8 cellular contexts compared by ENCODE assay signal in the genomic region with DNA sequence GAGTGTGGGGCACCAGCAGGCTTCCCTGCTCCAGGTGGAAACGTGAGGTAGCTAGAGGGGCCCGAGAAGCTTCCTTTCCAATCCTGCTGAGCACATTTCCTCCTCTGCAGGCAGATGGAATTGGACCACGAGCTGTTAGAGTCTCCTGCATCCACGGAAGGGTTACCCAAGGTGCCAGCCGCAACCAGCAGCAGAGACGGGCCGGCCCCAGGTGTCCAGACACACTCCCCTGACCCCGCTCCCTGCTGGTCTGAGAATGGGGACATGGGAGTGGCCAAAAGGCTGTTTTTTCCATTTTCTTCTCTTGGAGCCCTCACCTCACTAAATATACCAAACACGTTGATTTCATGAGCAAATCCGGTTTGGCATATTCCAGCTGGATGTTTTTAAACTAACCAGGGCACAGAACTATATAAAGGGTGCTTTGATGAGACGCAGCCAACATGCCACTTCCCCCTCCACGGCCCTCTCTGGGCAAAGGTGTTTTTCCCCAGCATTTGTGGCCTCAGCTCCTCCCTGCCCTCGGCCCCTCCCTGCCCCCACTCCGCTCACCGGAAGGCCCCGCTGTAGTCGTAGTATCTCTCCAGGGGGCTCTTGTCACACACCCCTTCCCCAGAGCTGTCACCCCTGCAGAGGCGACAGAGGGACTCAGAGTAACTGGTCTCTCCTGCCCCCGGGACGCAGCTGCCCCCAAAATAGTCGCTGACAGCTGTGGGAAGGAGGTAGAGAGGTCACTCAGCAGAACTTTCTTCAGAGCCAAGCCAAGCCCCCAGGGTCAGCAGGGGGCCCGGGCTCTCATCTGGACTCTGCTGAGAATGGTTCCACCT. TPM values are rescaled to one million over a fixed set of nuclear protein-coding genes. Genes with fewer than 3 reads are reported as not detected.
DNase-seq lines count a peak whose midpoint lies in the region; ATAC-seq and TF ChIP-seq lines count a peak whose summit lies in the region.

No MANE protein-coding gene starts in this region.

- H3K56ac ChIP-seq in mesendoderm (ENCODE audit: low read length): no peak overlapping the region

- POLR2A ChIA-PET in GM10248 (lab: Yijun Ruan, JAX): interaction anchor here (0.8 kb wide), 1 partner anchor 14 kb away, joined by 3 read pairs; no protein-coding TSS in a partner anchor

- no peak for TF ChIP-seq CTCF in GM10248 (IDR thresholded peaks at IDR 0.05; ENCODE audit: control extremely low read depth, extremely low read depth, low read depth, missing control alignments)
- TF ChIP-seq CTCF in MM.1S (IDR thresholded peaks at IDR 0.05; ENCODE audit: low read length): no peak

- H3K9me3 ChIP-seq in MM.1S (replicated peaks; ENCODE audit: insufficient read depth, low read length) (no peaks in the 10 kb centered on the region), MG63 (no peaks in the 10 kb centered on the region)

- H3K23ac ChIP-seq in mesendoderm (ENCODE audit: low read length): no peak overlapping the region

- DNase-seq in GM10248 (ENCODE audit: extremely low spot score) (peak; percentile 39), MM.1S (no peak), mesendoderm (peak; percentile 14), DMS114 treated with DMSO at 0.1 percent for 48 hours (lab: John Stamatoyannopoulos, UW; ENCODE audit: unreplicated experiment) (no peak), MG63 (no peak), NCI-H82 treated with DMSO at 0.1 percent for 48 hours (lab: John Stamatoyannopoulos, UW; ENCODE audit: unreplicated experiment) (no peak)
- no peak for DNase-seq in stimulated activated naive CD4-positive, alpha-beta T cell (lab: John Stamatoyannopoulos, UW)

- H3K9ac ChIP-seq in MM.1S (ENCODE audit: low read length) (peak overlapping the region; percentile 6; the same call in 1 of the 2 replicates), mesendoderm (ENCODE audit: low read length) (no peak overlapping the region)

- WGBS in mesendoderm (ENCODE audit: extremely low coverage, insufficient coverage, low lambda C conversion rate): no CpG with 5 or more reads among the region's 22 CpGs

- no peaks in the 10 kb centered on the region for H3K9me2 ChIP-seq in MM.1S (replicated peaks; ENCODE audit: insufficient read depth, low read length)

- H4K8ac ChIP-seq in mesendoderm (ENCODE audit: low read depth, low read length): no peak overlapping the region

- no peak overlapping the region for H2BK120ac ChIP-seq in mesendoderm (ENCODE audit: low read depth, low read length)

- H2BK15ac ChIP-seq in mesendoderm (replicated peaks; ENCODE audit: low read depth): no peak overlapping the region

- no peaks in the 10 kb centered on the region for H4K20me1 ChIP-seq in MM.1S (ENCODE audit: insufficient read depth, low read length)

- no peaks in the 10 kb centered on the region for H3F3A ChIP-seq in MM.1S (ENCODE audit: insufficient read depth, low read length)

- peak overlapping the region; percentile 47; the same call in 1 of the 2 replicates for H2AFZ ChIP-seq in MM.1S (ENCODE audit: low read length)

- H2AK5ac ChIP-seq in mesendoderm (ENCODE audit: low read length): no peak overlapping the region

- no peak overlapping the region for H4K5ac ChIP-seq in mesendoderm (ENCODE audit: low read length)

- no peaks in the 10 kb centered on the region for H3K79me1 ChIP-seq in mesendoderm (ENCODE audit: low read length)

- H2BK5ac ChIP-seq in mesendoderm (ENCODE audit: low read length): no peak overlapping the region

- H3K27ac ChIP-seq in MM.1S (ENCODE audit: low read length) (no peak overlapping the region), mesendoderm (ENCODE audit: low read depth, low read length) (no peak overlapping the region)

- H3K27me3 ChIP-seq in MM.1S (replicated peaks; ENCODE audit: insufficient read depth, low read length): no peaks in the 10 kb centered on the region
- no peaks in the 10 kb centered on the region for H3K27me3 ChIP-seq in mesendoderm (ENCODE audit: insufficient read depth, low read length, poor library complexity)
- H3K27me3 ChIP-seq in MG63: no peaks in the 10 kb centered on the region

- no peak overlapping the region for H3K4ac ChIP-seq in mesendoderm (ENCODE audit: low read depth, low read length)

- CTCF ChIA-PET in GM10248 (lab: Yijun Ruan, JAX): interaction anchor here (0.8 to 2.9 kb wide), 11 partner anchors 8 to 161 kb away, joined by 3 to 12 read pairs (median 3); partner anchors contain the start of gene NCBP2

- H3K4me3 ChIP-seq in MM.1S (ENCODE audit: low read length) (no peak overlapping the region), mesendoderm (ENCODE audit: low read length) (no peak overlapping the region), MG63 (no peak overlapping the region)

- peak; percentile 22 for ATAC-seq in GM19438 (IDR thresholded peaks at IDR 0.05; ENCODE audit: low read depth, unreplicated experiment)

- no peak overlapping the region for H3K18ac ChIP-seq in mesendoderm (ENCODE audit: low read length)

- H3K4me2 ChIP-seq in MM.1S (ENCODE audit: low read depth, low read length) (peak overlapping the region; percentile 47; the same call in 1 of the 2 replicates), mesendoderm (ENCODE audit: low read length) (no peak overlapping the region)

- H3K79me2 ChIP-seq in MM.1S (ENCODE audit: low read length) (no peaks in the 10 kb centered on the region), mesendoderm (ENCODE audit: control insufficient read depth, insufficient read depth, low read length) (no peaks in the 10 kb centered on the region)

- H3K36me3 ChIP-seq in MM.1S (replicated peaks; ENCODE audit: insufficient read depth, low read length): no peaks in the 10 kb centered on the region
- no peaks in the 10 kb centered on the region for H3K36me3 ChIP-seq in mesendoderm (ENCODE audit: control insufficient read depth, insufficient read depth, low read length)
- no peaks in the 10 kb centered on the region for H3K36me3 ChIP-seq in MG63

- H3K4me1 ChIP-seq in MM.1S (ENCODE audit: low read length) (peaks cover 11% of the 10 kb centered on the region; the same call in 1 of the 2 replicates), mesendoderm (ENCODE audit: control insufficient read depth, low read depth, low read length) (peaks cover 6% of the 10 kb centered on the region)

RNA-seq across cellular contexts. Expression of gene MELTF, which starts 7.0 kb away (rescaled TPM):
- polyA plus RNA-seq in mesendoderm (2013, experiment 1 of 2): 0.95 TPM
- 0.73 TPM for polyA plus RNA-seq in mesendoderm (2013, experiment 2 of 2)
- 8.3 and 12.9 TPM in 2 replicates for total RNA-seq in MG63 (2014; rRNA removed; shearing (Covaris generic); ENCODE audit: low replicate concordance)

RNA-seq across cellular contexts. Expression of gene PIGZ, which starts 54.0 kb away (rescaled TPM):
- 0.03 TPM for polyA plus RNA-seq in mesendoderm (2013, experiment 1 of 2)
- polyA plus RNA-seq in mesendoderm (2013, experiment 2 of 2): 0.01 TPM
- total RNA-seq in MG63 (2014; rRNA removed; shearing (Covaris generic); ENCODE audit: low replicate concordance): 3.0 TPM in 1 of 2 replicates, not detected in the other

Comparison
In these comparisons a context has a peak if more than half of its experiments do, and no peak if none do; other contexts are left out.
1. DNase-seq: peak in GM10248 (single experiment) and mesendoderm (single experiment); none in MM.1S (single experiment), DMS114 treated with DMSO at 0.1 percent for 48 hours (single experiment), stimulated activated naive CD4-positive, alpha-beta T cell (0 of 6), MG63 (single experiment) and NCI-H82 treated with DMSO at 0.1 percent for 48 hours (single experiment).